ENCODE assay signal across 11 cellular contexts in the genomic region with DNA sequence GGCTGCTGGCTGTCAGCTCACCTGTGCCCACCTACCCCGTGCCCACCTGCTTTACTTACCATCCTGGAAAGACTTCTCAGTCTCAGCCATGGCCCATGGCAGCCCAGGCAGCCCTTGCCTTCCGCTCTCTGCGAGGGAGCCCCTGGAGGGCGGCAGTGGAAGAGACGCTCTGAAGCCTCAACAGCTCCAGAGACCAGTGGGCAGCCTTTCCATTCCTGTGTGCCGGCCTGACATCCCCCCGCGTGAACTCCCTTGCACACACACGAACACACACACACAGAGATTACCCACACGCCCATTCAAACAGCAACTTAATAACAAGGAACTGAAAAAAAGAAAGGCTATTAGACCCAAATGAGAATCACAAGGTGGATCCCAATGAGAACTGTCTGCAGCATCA. TPM values are rescaled to one million over a fixed set of nuclear protein-coding genes. Genes with fewer than 3 reads are reported as not detected.
DNase-seq lines count a peak whose midpoint lies in the region; ATAC-seq, FAIRE-seq and TF ChIP-seq lines count a peak whose summit lies in the region.
"Had no signal": no experiment of that assay in that cellular context is flagged by ENCODE, and none has a peak within 500 bp of the region (broad histone marks: within the 10 kb centered on the region; RNA-seq: fewer than 3 reads in every experiment).

No MANE protein-coding gene starts in this region.

- H2BK5ac ChIP-seq in IMR-90 (ENCODE audit: low read depth, low read length, poor library complexity, severe bottlenecking): no peak overlapping the region

- CTCF ChIA-PET in IMR-90 (lab: Yijun Ruan, JAX): no interaction called here
- CTCF ChIA-PET in GM12878 (lab: Yijun Ruan, JAX): no interaction called here

- H3K9ac ChIP-seq in IMR-90 (ENCODE audit: low read depth, low read length) (no peak overlapping the region), GM12878 (ENCODE audit: control insufficient read depth, insufficient read depth, low read length) (no peak overlapping the region; the same call in 1 of the 2 replicates)

- peaks cover 3% of the 10 kb centered on the region; the same call in 1 of the 2 replicates for H4K20me1 ChIP-seq in IMR-90 (ENCODE audit: insufficient read depth, low read length)
- no peaks in the 10 kb centered on the region for H4K20me1 ChIP-seq in GM12878 (ENCODE audit: control insufficient read depth, insufficient read depth)

- no peak overlapping the region for H3K4me3 ChIP-seq in IMR-90 (ENCODE audit: insufficient read depth, low read depth, low read length)
- no peak overlapping the region for H3K4me3 ChIP-seq in GM12878

- H4K5ac ChIP-seq in IMR-90 (ENCODE audit: low read depth, low read length): no peak overlapping the region

- H4K91ac ChIP-seq in IMR-90 (ENCODE audit: insufficient read depth, low read depth, low read length): no peak overlapping the region

- H3K9me3 ChIP-seq in IMR-90 (ENCODE audit: control insufficient read depth, insufficient read depth, low read length) (no peaks in the 10 kb centered on the region), GM12878 (replicated peaks; ENCODE audit: control insufficient read depth, insufficient read depth, low read length) (no peaks in the 10 kb centered on the region)
- H3K9me3 ChIP-seq: neutrophil had no signal

- H2AFZ ChIP-seq in IMR-90 (replicated peaks; ENCODE audit: low read length, poor library complexity): no peak overlapping the region
- H2AFZ ChIP-seq in GM12878 (ENCODE audit: control insufficient read depth, low read depth, low read length): no peak overlapping the region

- H3K27me3 ChIP-seq in IMR-90 (ENCODE audit: control insufficient read depth, insufficient read depth, low read length) (peaks cover 22% of the 10 kb centered on the region; the same call in 1 of the 2 replicates), GM12878 (replicated peaks in 1 of 2; ENCODE audit: control insufficient read depth in 2 of 2, insufficient read depth in 2 of 2, low read length in 1 of 2) (peaks cover 0 to 3% of the 10 kb centered on the region in 2 experiments; a peak in 1 of 4 replicates)

- intact Hi-C loops in IMR-90 (cut with micrococcal nuclease): no loop called here
- intact Hi-C loops in GM12878 (cut with micrococcal nuclease; ENCODE audit: unreplicated experiment): loop anchor here (10.0 kb wide), 1 partner anchor 332 kb away; no protein-coding TSS in a partner anchor
- intact Hi-C loops in posterior vena cava (cut with DNase I): no loop called here
- intact Hi-C loops in sciatic nerve (cut with DNase I): no loop called here

- H3K27ac Mint-ChIP-seq in T-helper 2 cell treated with Interferon-gamma antibody and Interleukin-4, amounts not matched to agents 5 μg/mL and 100 μg/mL, for 36 hours: peak overlapping the region; percentile 62

- no peaks in the 10 kb centered on the region for H3K9me3 Mint-ChIP-seq in T-helper 2 cell treated with Interferon-gamma antibody and Interleukin-4, amounts not matched to agents 5 μg/mL and 100 μg/mL, for 36 hours

- POLR2A ChIA-PET in IMR-90 (lab: Charles Lee; ENCODE audit: unreplicated experiment) (no interaction called here), GM12878 (lab: Charles Lee) (no interaction called here)

- H3K23ac ChIP-seq in IMR-90 (ENCODE audit: low read depth, low read length): no peak overlapping the region

- 29% methylated on average over 1 of the region's 10 CpGs; no CpG with 5 or more reads in 1 of the 2 experiments for WGBS in IMR-90 (ENCODE audit: extremely low coverage in 2 of 2, insufficient read length in 1 of 2), 2 experiments
- WGBS in GM12878 (ENCODE audit: insufficient coverage, insufficient replicate concordance, low lambda C conversion rate, missing lambda C conversion rate): 22% methylated on average over 8 of the region's 10 CpGs

- DNase-seq in T-helper 2 cell treated with Interferon-gamma antibody and Interleukin-4, amounts not matched to agents 5 μg/mL and 100 μg/mL, for 36 hours (ENCODE audit: low spot score): no peak
- DNase-seq in T-helper 2 cell: no peak
- no peak for DNase-seq in IMR-90
- no peak for DNase-seq in GM12878 (ENCODE audit: low read depth, low spot score)
- peak; percentile 57 for DNase-seq in posterior vena cava (ENCODE audit: low spot score)
- no peak for DNase-seq in sciatic nerve (ENCODE audit: low spot score)
- DNase-seq in NCI-H1417 treated with DMSO at 0.1 percent for 48 hours (lab: John Stamatoyannopoulos, UW): no peak
- DNase-seq in NCI-H1048 (lab: John Stamatoyannopoulos, UW): no peak
- DNase-seq: AML-193 had no signal

- no peak overlapping the region for H2AK9ac ChIP-seq in IMR-90 (replicated peaks; ENCODE audit: low read depth, low read length, poor library complexity)

- TF ChIP-seq POLR2A in IMR-90 (IDR thresholded peaks at IDR 0.05; ENCODE audit: low read depth, low read length) (no peak), GM12878 (IDR thresholded peaks at IDR 0.05; ENCODE audit: low read depth, low read length) (no peak)

- no peak overlapping the region for H3K14ac ChIP-seq in IMR-90 (replicated peaks; ENCODE audit: low read depth, low read length)

- no peak overlapping the region for H3K4me2 ChIP-seq in IMR-90 (ENCODE audit: low read depth, low read length)
- H3K4me2 ChIP-seq in GM12878 (ENCODE audit: control insufficient read depth, insufficient read depth): peak overlapping the region; percentile 50; the same call in 1 of the 2 replicates

- in situ Hi-C loops in IMR-90 (cut with MboI; ENCODE audit: low sequenced_read_pairs) (no loop called here), GM12878 (cut with MboI) (no loop called here)

- H3K18ac ChIP-seq in IMR-90 (ENCODE audit: low read depth, low read length): no peak overlapping the region

- peak overlapping the region; percentile 30 for H3K4me3 Mint-ChIP-seq in T-helper 2 cell treated with Interferon-gamma antibody and Interleukin-4, amounts not matched to agents 5 μg/mL and 100 μg/mL, for 36 hours

- H3K4me1 Mint-ChIP-seq in T-helper 2 cell treated with Interferon-gamma antibody and Interleukin-4, amounts not matched to agents 5 μg/mL and 100 μg/mL, for 36 hours (ENCODE audit: low read depth): peaks cover 65% of the 10 kb centered on the region

- peaks cover 8% of the 10 kb centered on the region for H3K4me1 ChIP-seq in IMR-90 (ENCODE audit: control insufficient read depth, insufficient read depth, low read length)
- peaks cover 48% of the 10 kb centered on the region for H3K4me1 ChIP-seq in GM12878 (ENCODE audit: control insufficient read depth, insufficient read depth, low read length)

- H3K36me3 ChIP-seq in IMR-90 (ENCODE audit: control insufficient read depth, insufficient read depth, low read length) (no peaks in the 10 kb centered on the region), GM12878 (ENCODE audit: control insufficient read depth in 2 of 2, insufficient read depth in 2 of 2, low read length in 1 of 2) (no peaks in the 10 kb centered on the region)
- H3K36me3 ChIP-seq: neutrophil had no signal

- BruUV-seq in IMR-90 (replicated peaks; lab: Mats Ljungman, UMichigan) (no TSS peak), GM12878 (replicated peaks; lab: Mats Ljungman, UMichigan) (no TSS peak)

- peaks cover 12% of the 10 kb centered on the region for H3K9me1 ChIP-seq in IMR-90 (ENCODE audit: insufficient read depth, low read length)

- H2BK120ac ChIP-seq in IMR-90 (ENCODE audit: low read depth, low read length): no peak overlapping the region

- dilution Hi-C loops in IMR-90 (cut with HindIII; ENCODE audit: low sequenced_read_pairs, unreplicated experiment): no loop called here

- ATAC-seq in IMR-90 (ENCODE audit: low read depth) (0 out of 2 replicates have a peak, but pooled peaks have one; percentile 33), GM12878 (peak; percentile 44), sciatic nerve (no peak)

- TF ChIP-seq RAD21 in IMR-90 (IDR thresholded peaks at IDR 0.05; ENCODE audit: low read length) (no peak), GM12878 (IDR thresholded peaks at IDR 0.05; ENCODE audit: insufficient read depth, low read depth, low read length) (peak; percentile 29; the same call in 1 of the 2 replicates)

- FAIRE-seq in GM12878 (lab: Jason Lieb, UNC): peak; percentile 96

- TF ChIP-seq CTCF in IMR-90 (conservative IDR thresholded peaks at IDR 0.05; ENCODE audit: low read depth, low read length): 0 out of 2 replicates have a peak, but pooled peaks have one; percentile 7
- peak; percentile 21 to 65 (median 30); a peak in 5 of 6 replicates for TF ChIP-seq CTCF in GM12878 (IDR thresholded peaks at IDR 0.05 in 2 of 3, conservative IDR thresholded peaks at IDR 0.05 in 1 of 3; ENCODE audit: control insufficient read depth in 2 of 3, extremely low read depth in 1 of 3, insufficient read depth in 1 of 3, low read depth in 3 of 3, low read length in 3 of 3)

- H3K79me2 ChIP-seq in GM12878 (ENCODE audit: control insufficient read depth, insufficient read depth, low read length): no peaks in the 10 kb centered on the region

- H3K36me3 Mint-ChIP-seq in T-helper 2 cell treated with Interferon-gamma antibody and Interleukin-4, amounts not matched to agents 5 μg/mL and 100 μg/mL, for 36 hours (ENCODE audit: low read depth): peaks cover 12% of the 10 kb centered on the region

- H3K56ac ChIP-seq in IMR-90 (ENCODE audit: extremely low read depth, insufficient read depth, low read length): no peak overlapping the region

- RAD21 ChIA-PET in GM12878 (lab: Charles Lee; ENCODE audit: unreplicated experiment): no interaction called here

- H3K79me1 ChIP-seq in IMR-90 (ENCODE audit: low read depth in 1 of 2, low read length in 2 of 2): 0 out of 4 replicates have a peak, but pooled peaks cover 0 to under 1% of the 10 kb centered on the region in 2 experiments

- H2AK5ac ChIP-seq in IMR-90 (ENCODE audit: low read depth, low read length): no peak overlapping the region

- H4K8ac ChIP-seq in IMR-90 (ENCODE audit: low read depth in 2 of 2, low read length in 2 of 2): no peak overlapping the region

- H3K27ac ChIP-seq in IMR-90 (ENCODE audit: insufficient read depth, low read length) (no peak overlapping the region), GM12878 (ENCODE audit: control insufficient read depth, insufficient read depth) (no peak overlapping the region)
- H3K27ac ChIP-seq: HL-60, neutrophil had no signal

- no peak overlapping the region for H2BK15ac ChIP-seq in IMR-90 (ENCODE audit: low read depth, low read length)

- no peak overlapping the region for H2BK20ac ChIP-seq in IMR-90 (ENCODE audit: low read depth, low read length)

- peaks cover 18% of the 10 kb centered on the region for H3K27me3 Mint-ChIP-seq in T-helper 2 cell treated with Interferon-gamma antibody and Interleukin-4, amounts not matched to agents 5 μg/mL and 100 μg/mL, for 36 hours (ENCODE audit: low read depth)

- H3K4ac ChIP-seq in IMR-90 (ENCODE audit: low read depth, low read length): no peak overlapping the region

- SMC1A ChIA-PET in GM12878 (lab: Charles Lee; ENCODE audit: uncharacterized antibody, unreplicated experiment): no interaction called here

- TF ChIP-seq EP300 in GM12878 (IDR thresholded peaks at IDR 0.05; ENCODE audit: borderline replicate concordance in 1 of 2, control insufficient read depth in 1 of 2, low read depth in 2 of 2, low read length in 2 of 2): 0 out of 4 replicates have a peak, but pooled peaks of 1 of the 2 experiments have one; percentile 30

RNA-seq across cellular contexts. Expression of gene RASA3, which starts 14.2 kb away (rescaled TPM):
- 21.0 and 22.8 TPM in 2 replicates for total RNA-seq in IMR-90 (2012; rRNA removed)
- 31.0 and 31.4 TPM in 2 replicates for polyA plus RNA-seq in IMR-90 (2012; rRNA removed)
- 22.9 and 29.5 TPM in 2 replicates for polyA plus RNA-seq in IMR-90 (2012; cell fraction: cytosol; rRNA removed)
- polyA plus RNA-seq in IMR-90 (2012; cell fraction: nucleus; rRNA removed; ENCODE audit: low replicate concordance): 48.4 and 48.8 TPM in 2 replicates
- total RNA-seq in GM12878 (2013; cell fraction: nucleolus; rRNA removed): 26.7 and 27.7 TPM in 2 replicates
- 18.2 and 19.1 TPM in 2 replicates for total RNA-seq in GM12878 (2014; rRNA removed)
- 14.6 and 16.6 TPM in 2 replicates for total RNA-seq in GM12878 (2014; rRNA removed; fragmentation: Illumina TruSeq; extraction: Trizol)
- 29.4 and 33.9 TPM in 2 replicates for total RNA-seq in GM12878 (2021)
- polyA plus RNA-seq in GM12878 (2011; ENCODE audit: low read depth): 6.4 TPM
- 10.5 and 15.0 TPM in 2 replicates for polyA plus RNA-seq in GM12878 (2011; rRNA removed)
- 15.9 and 18.4 TPM in 2 replicates for polyA plus RNA-seq in GM12878 (2011; cell fraction: cytosol; rRNA removed)
- polyA plus RNA-seq in GM12878 (2011; cell fraction: nucleus; rRNA removed): 30.3 and 33.9 TPM in 2 replicates
- polyA plus RNA-seq in GM12878 (2012): 13.9 and 16.8 TPM in 2 replicates
- 13.8 and 19.8 TPM in 2 replicates for polyA plus RNA-seq in GM12878 (2014; fragmentation: Illumina TruSeq; extraction: Trizol)
- polyA plus RNA-seq in GM12878 (2014; fragmentation: Nextera tagmentation; extraction: Ambion mirVana): 1 to 10 TPM in 1 of 2 experiments, under 1 TPM in 1; 0.79 to 2.1 TPM
- polyA plus RNA-seq in GM12878 (2014; rRNA removed): 28.5 and 29.0 TPM in 2 replicates
- polyA plus RNA-seq in GM12878 (2016; fragmentation: Nextera tagmentation; extraction: Ambion mirVana): 10 to 100 TPM; 16.5 to 18.6 TPM
- polyA minus RNA-seq in GM12878 (2011; rRNA and poly(A)+ RNA removed): 11.9 and 19.9 TPM in 2 replicates
- polyA minus RNA-seq in GM12878 (2011; cell fraction: cytosol; rRNA and poly(A)+ RNA removed): 7.7 and 7.9 TPM in 2 replicates
- polyA minus RNA-seq in GM12878 (2011; cell fraction: nucleus; rRNA and poly(A)+ RNA removed): 7.3 and 11.3 TPM in 2 replicates
- total RNA-seq in posterior vena cava: 10 to 100 TPM; 28.8 to 30.1 TPM
- total RNA-seq in sciatic nerve: 47.6 TPM

RNA-seq across cellular contexts. Expression of gene CFAP97D2, which starts 32.4 kb away (rescaled TPM):
- total RNA-seq in IMR-90 (2012; rRNA removed): not detected in 2 replicates
- not detected in 2 replicates for polyA plus RNA-seq in IMR-90 (2012; rRNA removed)
- polyA plus RNA-seq in IMR-90 (2012; cell fraction: cytosol; rRNA removed): not detected in 2 replicates
- not detected in 2 replicates for polyA plus RNA-seq in IMR-90 (2012; cell fraction: nucleus; rRNA removed; ENCODE audit: low replicate concordance)
- not detected in 2 replicates for total RNA-seq in GM12878 (2013; cell fraction: nucleolus; rRNA removed)
- total RNA-seq in GM12878 (2014; rRNA removed): not detected in 2 replicates
- total RNA-seq in GM12878 (2014; rRNA removed; fragmentation: Illumina TruSeq; extraction: Trizol): not detected in 2 replicates
- total RNA-seq in GM12878 (2021): not detected in 2 replicates
- not detected for polyA plus RNA-seq in GM12878 (2011; ENCODE audit: low read depth)
- not detected in 2 replicates for polyA plus RNA-seq in GM12878 (2011; rRNA removed)
- polyA plus RNA-seq in GM12878 (2011; cell fraction: cytosol; rRNA removed): not detected in 2 replicates
- not detected in 2 replicates for polyA plus RNA-seq in GM12878 (2011; cell fraction: nucleus; rRNA removed)
- not detected in 2 replicates for polyA plus RNA-seq in GM12878 (2012)
- polyA plus RNA-seq in GM12878 (2014; fragmentation: Illumina TruSeq; extraction: Trizol): not detected in 2 replicates
- not detected for polyA plus RNA-seq in GM12878 (2014; fragmentation: Nextera tagmentation; extraction: Ambion mirVana)
- polyA plus RNA-seq in GM12878 (2014; rRNA removed): not detected in 2 replicates
- polyA plus RNA-seq in GM12878 (2016; fragmentation: Nextera tagmentation; extraction: Ambion mirVana): not detected
- polyA minus RNA-seq in GM12878 (2011; rRNA and poly(A)+ RNA removed): not detected in 2 replicates
- polyA minus RNA-seq in GM12878 (2011; cell fraction: cytosol; rRNA and poly(A)+ RNA removed): not detected in 2 replicates
- not detected in 2 replicates for polyA minus RNA-seq in GM12878 (2011; cell fraction: nucleus; rRNA and poly(A)+ RNA removed)
- total RNA-seq in posterior vena cava: not detected
- not detected for total RNA-seq in sciatic nerve
